ENCODE assay signal across 23 cellular contexts in the genomic region with DNA sequence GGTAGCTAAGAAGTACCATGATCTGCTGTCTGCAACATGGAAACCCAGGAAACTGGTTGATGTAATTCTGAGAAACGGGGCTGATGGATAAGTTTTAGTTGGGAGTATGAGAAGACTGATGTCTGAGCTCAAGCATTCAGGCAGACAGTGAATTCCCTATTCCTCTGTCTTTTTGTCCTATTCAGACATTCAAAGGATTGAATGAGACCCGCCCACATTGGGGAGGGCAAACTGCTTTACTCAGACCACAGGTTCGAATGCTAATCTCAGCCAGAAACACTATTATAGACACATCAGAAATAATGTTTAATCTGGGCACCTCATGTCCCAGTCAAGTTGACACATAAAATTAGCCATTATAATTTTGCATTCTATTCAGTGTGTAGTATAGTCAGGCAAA.
DNase-seq lines count a peak whose midpoint lies in the region; ATAC-seq and TF ChIP-seq lines count a peak whose summit lies in the region.
"Had no signal": no experiment of that assay in that cellular context is flagged by ENCODE, and none has a peak within 500 bp of the region (broad histone marks: within the 10 kb centered on the region; RNA-seq: fewer than 3 reads in every experiment).

No MANE protein-coding gene starts in this region.

- no peak for ATAC-seq in GM21576 (IDR thresholded peaks at IDR 0.05; ENCODE audit: unreplicated experiment)
- ATAC-seq: A549, GM12878 had no signal

- H3K27me3 ChIP-seq in H7 (ENCODE audit: control insufficient read depth, insufficient read depth, low read length) = no peaks in the 10 kb centered on the region
- H3K27me3 ChIP-seq in neural progenitor cell = no peaks in the 10 kb centered on the region
- H3K27me3 ChIP-seq: BE2C; BLaER1 treated with 17β-estradiol and CSF1 and Interleukin-3, amounts not matched to agents 10 nM and 100 nM had no signal

- H3K79me2 ChIP-seq in neural progenitor cell (ENCODE audit: low read depth) = no peaks in the 10 kb centered on the region

- intact Hi-C loops in cardiac septum (cut with DNase I) = no loop called here

- H3K36me3 ChIP-seq in H7 (replicated peaks; ENCODE audit: control insufficient read depth, insufficient read depth, low read length) = no peaks in the 10 kb centered on the region
- no peaks in the 10 kb centered on the region for H3K36me3 ChIP-seq in neural progenitor cell
- H3K36me3 ChIP-seq: BE2C; BLaER1 treated with 17β-estradiol and CSF1 and Interleukin-3, amounts not matched to agents 10 nM and 100 nM; HAP-1 had no signal

- peaks cover 4% of the 10 kb centered on the region for H3K4me1 Mint-ChIP-seq in neural progenitor cell
- H3K4me1 Mint-ChIP-seq: CD14-positive monocyte; CD8-positive, alpha-beta memory T cell had no signal

- peak overlapping the region; percentile 43 for H3K4me2 ChIP-seq in neural progenitor cell
- H3K4me2 ChIP-seq: A549; BLaER1 treated with 17β-estradiol and CSF1 and Interleukin-3, amounts not matched to agents 10 nM and 100 nM had no signal

- H2AFZ ChIP-seq in neural progenitor cell (replicated peaks) = peak overlapping the region; percentile 76

- DNase-seq in H7 = peak; percentile 6
- DNase-seq in ecto neural progenitor cell (ENCODE audit: low spot score) = peak; percentile 47
- DNase-seq in neural progenitor cell (ENCODE audit: low spot score) = peak; percentile 74
- DNase-seq in cardiac septum (ENCODE audit: low spot score) = no peak
- no peak for DNase-seq in NCI-H748 (lab: John Stamatoyannopoulos, UW; ENCODE audit: unreplicated experiment)
- no peak for DNase-seq in GM13976 (ENCODE audit: low spot score)
- DNase-seq: 8988T; ACHN; AML-193; BE2C; CD4-positive, alpha-beta T cell; CD8-positive, alpha-beta memory T cell; DMS 273 treated with DMSO at 0.1 percent for 48 hours; DMS79; EL; GDM1; HFFc6 had no signal

- H3K4me3 Mint-ChIP-seq in neural progenitor cell = no peak overlapping the region
- H3K4me3 Mint-ChIP-seq: CD14-positive monocyte; CD4-positive, alpha-beta T cell; CD8-positive, alpha-beta memory T cell; HFFc6 had no signal

- H3K27me3 Mint-ChIP-seq in neural progenitor cell (ENCODE audit: insufficient read depth, low read depth) = peaks cover 3% of the 10 kb centered on the region
- H3K27me3 Mint-ChIP-seq: CD4-positive, alpha-beta T cell; CD8-positive, alpha-beta memory T cell had no signal

- no peaks in the 10 kb centered on the region for H3K9me3 ChIP-seq in neural progenitor cell (ENCODE audit: low read depth)
- H3K9me3 ChIP-seq: A549; BE2C; BLaER1 treated with 17β-estradiol and CSF1 and Interleukin-3, amounts not matched to agents 10 nM and 100 nM; HAP-1 had no signal

- in situ Hi-C loops in GM13976 (cut with MboI; ENCODE audit: low sequenced_read_pairs, unreplicated experiment) = no loop called here

- H3K4me3 ChIP-seq in H7 (ENCODE audit: insufficient read depth, low read depth, low read length) (no peak overlapping the region), neural progenitor cell (no peak overlapping the region)
- H3K4me3 ChIP-seq: A549; BLaER1 treated with 17β-estradiol and CSF1 and Interleukin-3, amounts not matched to agents 10 nM and 100 nM; GM12878; HAP-1 had no signal

- H3K36me3 Mint-ChIP-seq in neural progenitor cell = no peaks in the 10 kb centered on the region
- H3K36me3 Mint-ChIP-seq: CD14-positive monocyte; CD8-positive, alpha-beta memory T cell had no signal

- no peaks in the 10 kb centered on the region for H4K20me1 ChIP-seq in neural progenitor cell (ENCODE audit: low read depth)
- H4K20me1 ChIP-seq: BLaER1 treated with 17β-estradiol and CSF1 and Interleukin-3, amounts not matched to agents 10 nM and 100 nM had no signal

- no peak overlapping the region for H3K27ac ChIP-seq in neural progenitor cell
- H3K27ac ChIP-seq: A549; BLaER1 treated with 17β-estradiol and CSF1 and Interleukin-3, amounts not matched to agents 10 nM and 100 nM had no signal

- peaks cover 10% of the 10 kb centered on the region for H3K9me3 Mint-ChIP-seq in neural progenitor cell

- H3K4me1 ChIP-seq in neural progenitor cell = peaks cover 9% of the 10 kb centered on the region
- H3K4me1 ChIP-seq: A549; BE2C; BLaER1 treated with 17β-estradiol and CSF1 and Interleukin-3, amounts not matched to agents 10 nM and 100 nM; HAP-1 had no signal

- no peak for TF ChIP-seq CTCF in neural progenitor cell (IDR thresholded peaks at IDR 0.05)
- TF ChIP-seq CTCF in GM13976 (IDR thresholded peaks at IDR 0.05; ENCODE audit: borderline replicate concordance, control extremely low read depth, extremely low read depth, insufficient read depth, missing control alignments) = no peak

- no peak overlapping the region for H3K9ac ChIP-seq in neural progenitor cell
- H3K9ac ChIP-seq: BLaER1 treated with 17β-estradiol and CSF1 and Interleukin-3, amounts not matched to agents 10 nM and 100 nM had no signal

- no peaks in the 10 kb centered on the region for H3F3A ChIP-seq in neural progenitor cell (ENCODE audit: low read depth)

- no peak overlapping the region for H3K27ac Mint-ChIP-seq in neural progenitor cell
- H3K27ac Mint-ChIP-seq: CD14-positive monocyte; CD4-positive, alpha-beta T cell; CD8-positive, alpha-beta memory T cell; HFFc6 had no signal

Comparison
In these comparisons a context has a peak if more than half of its experiments do, and no peak if none do; other contexts are left out.
1. DNase-seq: peak in H7 (single experiment), ecto neural progenitor cell (single experiment) and neural progenitor cell (single experiment); none in cardiac septum (single experiment), NCI-H748 (single experiment) and GM13976 (single experiment).